Comparison of ENCODE assay signal across 8 cellular contexts in the genomic region with DNA sequence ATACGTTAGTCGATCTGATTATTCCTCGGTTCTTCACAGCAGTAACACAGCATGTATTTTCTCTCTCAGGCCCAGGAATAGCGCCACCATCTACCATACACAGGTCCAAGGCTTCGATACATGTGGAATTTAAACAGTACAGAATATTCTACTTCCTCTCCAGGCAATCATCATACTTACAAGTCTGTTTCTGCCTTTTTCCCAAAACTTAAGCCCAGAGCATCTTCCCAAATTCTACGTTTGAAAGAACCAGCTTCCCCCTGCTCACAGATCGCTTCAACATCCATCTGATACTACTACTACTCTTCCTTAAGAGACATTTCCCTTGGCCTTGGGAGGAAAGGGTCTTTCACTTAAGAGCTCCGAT. TPM values are rescaled to one million over a fixed set of nuclear protein-coding genes. Genes with fewer than 3 reads are reported as not detected.
DNase-seq lines count a peak whose midpoint lies in the region; TF ChIP-seq lines count a peak whose summit lies in the region.

No MANE protein-coding gene starts in this region.

- H3K27me3 Mint-ChIP-seq in T-helper 1 cell treated with Interleukin-12 subunit alpha and Interleukin-12 subunit beta and Interleukin-4 antibody, amounts not matched to agents 30 μg/mL and 1 μg/mL, for 36 hours (ENCODE audit: low read depth), result peaks cover 22% of the 10 kb centered on the region
- no peaks in the 10 kb centered on the region for H3K27me3 Mint-ChIP-seq in neural progenitor cell (ENCODE audit: insufficient read depth, low read depth)

- H3K9me3 ChIP-seq in neural progenitor cell (ENCODE audit: low read depth), result no peaks in the 10 kb centered on the region

- TF ChIP-seq CTCF in VCaP (conservative IDR thresholded peaks at IDR 0.05) (peak; percentile 56), neural progenitor cell (IDR thresholded peaks at IDR 0.05) (peak; percentile 31)

- H3K4me3 ChIP-seq in neural progenitor cell, result peak overlapping the region; percentile 71

- H3K4me1 Mint-ChIP-seq in T-helper 1 cell treated with Interleukin-12 subunit alpha and Interleukin-12 subunit beta and Interleukin-4 antibody, amounts not matched to agents 30 μg/mL and 1 μg/mL, for 36 hours (ENCODE audit: low read depth), result peaks cover 29% of the 10 kb centered on the region
- H3K4me1 Mint-ChIP-seq in neural progenitor cell, result peaks cover 26% of the 10 kb centered on the region

- H3K36me3 Mint-ChIP-seq in T-helper 1 cell treated with Interleukin-12 subunit alpha and Interleukin-12 subunit beta and Interleukin-4 antibody, amounts not matched to agents 30 μg/mL and 1 μg/mL, for 36 hours (ENCODE audit: low read depth), result no peaks in the 10 kb centered on the region
- H3K36me3 Mint-ChIP-seq in neural progenitor cell, result peaks cover under 1% of the 10 kb centered on the region

- H3F3A ChIP-seq in neural progenitor cell (ENCODE audit: low read depth), result peaks cover 21% of the 10 kb centered on the region

- H3K9ac ChIP-seq in neural progenitor cell, result peak overlapping the region; percentile 38

- no peaks in the 10 kb centered on the region for H3K36me3 ChIP-seq in neural progenitor cell

- H3K79me2 ChIP-seq in neural progenitor cell (ENCODE audit: low read depth), result peaks cover 59% of the 10 kb centered on the region

- peak overlapping the region; percentile 88 for H2AFZ ChIP-seq in neural progenitor cell (replicated peaks)

- H3K27ac ChIP-seq in VCaP (peak overlapping the region; percentile 98), neural progenitor cell (peak overlapping the region; percentile 78)

- H3K4me1 ChIP-seq in neural progenitor cell, result peaks cover 27% of the 10 kb centered on the region

- H3K27me3 ChIP-seq in neural progenitor cell, result no peaks in the 10 kb centered on the region

- H3K4me3 Mint-ChIP-seq in T-helper 1 cell treated with Interleukin-12 subunit alpha and Interleukin-12 subunit beta and Interleukin-4 antibody, amounts not matched to agents 30 μg/mL and 1 μg/mL, for 36 hours, result peak overlapping the region; percentile 87
- H3K4me3 Mint-ChIP-seq in neural progenitor cell, result peak overlapping the region; percentile 89

- peak overlapping the region; percentile 81 for H3K27ac Mint-ChIP-seq in T-helper 1 cell treated with Interleukin-12 subunit alpha and Interleukin-12 subunit beta and Interleukin-4 antibody, amounts not matched to agents 30 μg/mL and 1 μg/mL, for 36 hours
- peak overlapping the region; percentile 19 for H3K27ac Mint-ChIP-seq in neural progenitor cell

- H3K4me2 ChIP-seq in neural progenitor cell, result peak overlapping the region; percentile 88

- no peaks in the 10 kb centered on the region for H3K9me3 Mint-ChIP-seq in T-helper 1 cell treated with Interleukin-12 subunit alpha and Interleukin-12 subunit beta and Interleukin-4 antibody, amounts not matched to agents 30 μg/mL and 1 μg/mL, for 36 hours
- H3K9me3 Mint-ChIP-seq in neural progenitor cell, result no peaks in the 10 kb centered on the region

- H4K20me1 ChIP-seq in neural progenitor cell (ENCODE audit: low read depth), result no peaks in the 10 kb centered on the region

- no peak for DNase-seq in T-helper 1 cell
- DNase-seq in NCI-H1092 (lab: John Stamatoyannopoulos, UW), result peak; percentile 32
- DNase-seq in fibroblast of the conjunctiva (ENCODE audit: low read depth), result peak; percentile 6
- DNase-seq in neural progenitor cell (ENCODE audit: low spot score), result peak; percentile 13
- DNase-seq in SKM-1 treated with dmso at 0.1 percent for 144 hours (lab: John Stamatoyannopoulos, UW; ENCODE audit: unreplicated experiment), result no peak
- no peak for DNase-seq in ureter (ENCODE audit: low spot score)

RNA-seq across cellular contexts. Expression of a gene that starts 0.6 kb away (rescaled TPM):
- 17.9 and 22.6 TPM in 2 replicates for total RNA-seq in neural progenitor cell (ENCODE audit: low replicate concordance)
- total RNA-seq in ureter, result 4.0 TPM

RNA-seq across cellular contexts. Expression of a gene that starts 1.0 kb away (rescaled TPM):
- total RNA-seq in neural progenitor cell (ENCODE audit: low replicate concordance), result 7.1 and 9.3 TPM in 2 replicates
- total RNA-seq in ureter, result 2.2 TPM

Comparison
In these comparisons a context has a peak if more than half of its experiments do, and no peak if none do; other contexts are left out.
1. DNase-seq: peak in NCI-H1092 (single experiment), fibroblast of the conjunctiva (single experiment) and neural progenitor cell (single experiment); none in T-helper 1 cell (0 of 5), SKM-1 treated with dmso at 0.1 percent for 144 hours (single experiment) and ureter (single experiment).